8 cellular contexts compared by ENCODE assay signal in genomic region chr4:9152182-9153007, GRCh38. TPM values are rescaled to one million over a fixed set of nuclear protein-coding genes. Genes with fewer than 3 reads are reported as not detected.
DNase-seq lines count a peak whose midpoint lies in the region; ATAC-seq and TF ChIP-seq lines count a peak whose summit lies in the region.
"Not testable (repeated sequence)": the region's sequence is repeated elsewhere in the genome, so short reads cannot be mapped to it uniquely, and the experiment has no call there.

No MANE protein-coding gene starts in this region.

- H2AFZ ChIP-seq in neuron (ENCODE audit: low read depth, low read length): peak overlapping the region; percentile 54

- not testable (repeated sequence) for H3K27me3 ChIP-seq in neuron (ENCODE audit: insufficient read depth, low read length)

- BruUV-seq in Calu3 (replicated peaks; lab: Mats Ljungman, UMichigan): not testable (repeated sequence)

- H3K36me3 ChIP-seq in neuron (ENCODE audit: insufficient read depth, low read length): not testable (repeated sequence)

- H3K4me1 ChIP-seq in neuron (ENCODE audit: insufficient read depth, low read length): not testable (repeated sequence)

- H3K27ac Mint-ChIP-seq in Calu3 (ENCODE audit: unreplicated experiment) (peak overlapping the region; percentile 71), brain (peak overlapping the region; percentile 95 to 100 (median 99))

- DNase-seq in Calu3 (peak; percentile 93), NCI-H2196 treated with DMSO at 0.1 percent for 48 hours (lab: John Stamatoyannopoulos, UW; ENCODE audit: unreplicated experiment) (peak; percentile 94), cardiac septum (ENCODE audit: low spot score) (peak; percentile 97)
- peak; percentile 85 to 87 for DNase-seq in stimulated activated CD8-positive, alpha-beta memory T cell treated with anti-CD3 and anti-CD28 coated beads, Interleukin-7, amount 100 ng/mL, for 1 hour (ENCODE audit: low read depth in 2 of 2)

- not testable (repeated sequence) for H3K4me1 Mint-ChIP-seq in Calu3 (ENCODE audit: low read depth, unreplicated experiment)
- peaks cover 22% of the 10 kb centered on the region for H3K4me1 Mint-ChIP-seq in brain

- H3K9me3 Mint-ChIP-seq in Calu3 (ENCODE audit: low read depth, unreplicated experiment); brain: not testable (repeated sequence)

- TF ChIP-seq CTCF in Calu3 (IDR thresholded peaks at IDR 0.05; ENCODE audit: unreplicated experiment); brain (conservative IDR thresholded peaks at IDR 0.05): not testable (repeated sequence)

- CTCF ChIA-PET in Calu3 (lab: Charles Lee): not testable (repeated sequence)

- ATAC-seq in HG02642 (IDR thresholded peaks at IDR 0.05; ENCODE audit: poor library complexity, unreplicated experiment): peak; percentile 44
- peak; percentile 76 to 81 for ATAC-seq in activated CD4-positive, CD25-positive, alpha-beta regulatory T cell treated with anti-CD3 and anti-CD28 coated beads, Interleukin-2, amount 50 U/mL, for 24 hours

- peaks cover 11% of the 10 kb centered on the region for H3K36me3 Mint-ChIP-seq in Calu3 (ENCODE audit: insufficient read depth, unreplicated experiment)
- H3K36me3 Mint-ChIP-seq in brain: not testable (repeated sequence)

- not testable (repeated sequence) for H3K27me3 Mint-ChIP-seq in Calu3 (ENCODE audit: unreplicated experiment); brain

- peak overlapping the region; percentile 56 for H3K4me3 ChIP-seq in neuron (ENCODE audit: low read length)

- peak overlapping the region; percentile 63 for H3K4me3 Mint-ChIP-seq in Calu3 (ENCODE audit: low read depth, unreplicated experiment)
- H3K4me3 Mint-ChIP-seq in brain: peak overlapping the region; percentile 93 to 97 (median 93)

- intact Hi-C loops in Calu3 (cut with micrococcal nuclease; ENCODE audit: unreplicated experiment); cardiac septum (cut with DNase I): not testable (repeated sequence)

- H3K9me3 ChIP-seq in neuron (ENCODE audit: low read length): not testable (repeated sequence)

RNA-seq across cellular contexts. Expression of gene FAM90A26, which starts 17.8 kb away (rescaled TPM):
- total RNA-seq in Calu3 (2022) (not detected in 2 replicates), cardiac septum (not detected)
- polyA plus RNA-seq in brain (ENCODE audit: insufficient read depth, low read depth, low replicate concordance): not detected

RNA-seq across cellular contexts. Expression of gene USP17L10, which starts 58.1 kb away (rescaled TPM):
- total RNA-seq in Calu3 (2022) (not detected in 2 replicates), cardiac septum (not detected)
- polyA plus RNA-seq in brain (ENCODE audit: insufficient read depth, low read depth, low replicate concordance): not detected

Comparison
In these comparisons a context has a peak if more than half of its experiments do, and no peak if none do; other contexts are left out.
1. Peak in every context shown above with its lines: DNase-seq, ATAC-seq and H3K4me3 ChIP-seq.